9 cellular contexts compared by ENCODE assay signal in the genomic region with DNA sequence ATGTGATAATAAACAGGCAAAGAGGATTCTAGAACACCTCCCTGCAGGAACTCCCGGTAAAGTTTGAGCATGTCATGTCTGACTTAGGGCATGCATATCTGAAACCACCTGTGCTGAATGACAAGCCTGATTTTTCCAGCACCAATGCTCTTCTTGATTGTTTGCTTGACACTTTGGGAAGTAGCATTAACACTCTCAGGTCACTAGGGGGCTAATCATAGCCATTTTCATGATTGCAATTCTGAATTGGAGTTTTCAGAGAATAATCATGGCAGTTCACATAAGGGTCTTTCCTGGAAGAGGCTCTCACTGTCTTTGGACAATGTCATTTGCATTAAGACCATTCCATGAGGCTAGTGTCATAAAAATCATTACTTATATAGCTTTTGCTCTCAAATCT.
A peak's percentile ranks its signal among the peaks of the same experiment; 100 is the strongest.
DNase-seq lines count a peak whose midpoint lies in the region; FAIRE-seq and TF ChIP-seq lines count a peak whose summit lies in the region.
"Had no signal": no experiment of that assay in that cellular context is flagged by ENCODE, and none has a peak within 500 bp of the region (broad histone marks: within the 10 kb centered on the region; RNA-seq: fewer than 3 reads in every experiment).

No MANE protein-coding gene starts in this region.

- H2BK15ac ChIP-seq in H9 (ENCODE audit: low read depth, low read length) (no peak overlapping the region), neuronal stem cell (ENCODE audit: low read length) (no peak overlapping the region)

- DNase-seq in DMS53 treated with DMSO at 0.1 percent for 48 hours (lab: John Stamatoyannopoulos, UW; ENCODE audit: unreplicated experiment) (peak; percentile 6), H9 (no peak), astrocyte (ENCODE audit: low read depth) (no peak), left kidney (ENCODE audit: low read depth, low spot score) (peak; percentile 12), neuronal stem cell (ENCODE audit: low spot score) (no peak), GM12892 (ENCODE audit: insufficient read length) (no peak)
- no peak for DNase-seq in stimulated activated CD4-positive, alpha-beta T cell treated with anti-CD3 and anti-CD28 coated beads, Interleukin-2, amount 100 ng/mL, for 24 hours
- DNase-seq: NCI-H1436 treated with DMSO at 0.1 percent for 48 hours had no signal

- TF ChIP-seq CTCF in H9 (conservative IDR thresholded peaks at IDR 0.05) (peak; percentile 68), astrocyte (IDR thresholded peaks at IDR 0.05; ENCODE audit: insufficient read depth, low read depth, low read length) (peak; percentile 40)

- H3K23ac ChIP-seq in H9 (ENCODE audit: insufficient read length, low read depth, low read length) (no peak overlapping the region), neuronal stem cell (ENCODE audit: low read depth, low read length, poor library complexity) (no peak overlapping the region)

- H3K27ac ChIP-seq in H9 (ENCODE audit: insufficient read length, low read depth, low read length) (no peak overlapping the region), astrocyte (ENCODE audit: low read depth, low read length) (no peak overlapping the region), neuronal stem cell (replicated peaks; ENCODE audit: low read length) (no peak overlapping the region)

- H3K27me3 Mint-ChIP-seq in H9 (ENCODE audit: low read depth) (no peaks in the 10 kb centered on the region), astrocyte (ENCODE audit: low read depth, unreplicated experiment) (no peaks in the 10 kb centered on the region)
- H3K27me3 Mint-ChIP-seq: central memory CD8-positive, alpha-beta T cell had no signal

- no peak for TF ChIP-seq POLR2A in GM12892 (IDR thresholded peaks at IDR 0.05; ENCODE audit: low read depth, low read length)

- H2BK5ac ChIP-seq in H9 (ENCODE audit: insufficient read length, low read length) (no peak overlapping the region), neuronal stem cell (ENCODE audit: low read length) (no peak overlapping the region)

- H3K27ac Mint-ChIP-seq in H9, result no peak overlapping the region
- no peak overlapping the region for H3K27ac Mint-ChIP-seq in astrocyte (ENCODE audit: unreplicated experiment)

- H3K79me2 ChIP-seq in H9 (ENCODE audit: insufficient read depth, low read length), result no peaks in the 10 kb centered on the region; the same call in 1 of the 2 replicates
- H3K79me2 ChIP-seq in astrocyte (ENCODE audit: insufficient read depth, low read length), result no peaks in the 10 kb centered on the region

- H3K36me3 ChIP-seq in astrocyte (ENCODE audit: insufficient read depth, low read length) (no peaks in the 10 kb centered on the region), neuronal stem cell (replicated peaks in 1 of 2; ENCODE audit: control insufficient read depth in 2 of 2, insufficient read depth in 2 of 2, low read length in 2 of 2) (peaks cover 0 to 9% of the 10 kb centered on the region in 2 donors)

- H4K20me1 ChIP-seq in H9 (ENCODE audit: control insufficient read depth, insufficient read depth, insufficient read length), result no peaks in the 10 kb centered on the region
- no peaks in the 10 kb centered on the region for H4K20me1 ChIP-seq in astrocyte (ENCODE audit: insufficient read depth, low read length)

- no peak overlapping the region for H4K8ac ChIP-seq in H9 (replicated peaks; ENCODE audit: insufficient read length, low read depth, low read length)
- H4K8ac ChIP-seq in neuronal stem cell (ENCODE audit: low read depth, low read length), result no peak overlapping the region

- H3K4me1 Mint-ChIP-seq in H9, result no peaks in the 10 kb centered on the region
- H3K4me1 Mint-ChIP-seq in astrocyte (ENCODE audit: low read depth, unreplicated experiment), result peaks cover 2% of the 10 kb centered on the region
- H3K4me1 Mint-ChIP-seq: central memory CD8-positive, alpha-beta T cell had no signal

- H3K9me3 Mint-ChIP-seq in H9, result no peaks in the 10 kb centered on the region
- H3K9me3 Mint-ChIP-seq in astrocyte (ENCODE audit: unreplicated experiment), result no peaks in the 10 kb centered on the region

- FAIRE-seq in astrocyte (lab: Jason Lieb, UNC), result no peak
- no peak for FAIRE-seq in GM12892 (lab: Jason Lieb, UNC)

- H3T11ph ChIP-seq in H9 (ENCODE audit: low read length), result no peak overlapping the region

- no peaks in the 10 kb centered on the region for H3K23me2 ChIP-seq in H9 (ENCODE audit: insufficient read length, low read depth, low read length, poor library complexity, severe bottlenecking)

- WGBS in H9 (ENCODE audit: extremely low coverage, insufficient read length, low lambda C conversion rate), result no CpG with 5 or more reads among the region's 1 CpG
- WGBS in neuronal stem cell (ENCODE audit: extremely low coverage in 2 of 2, insufficient read length in 2 of 2, insufficient replicate concordance in 1 of 2), 2 donors, result no CpG with 5 or more reads among the region's 1 CpG

- H2BK12ac ChIP-seq in H9 (ENCODE audit: insufficient read length, low read depth, low read length) (no peak overlapping the region), neuronal stem cell (ENCODE audit: low read length) (no peak overlapping the region)

- H3K4me3 ChIP-seq in astrocyte (ENCODE audit: insufficient read depth, low read depth, low read length) (no peak overlapping the region), neuronal stem cell (ENCODE audit: low read length in 2 of 2) (no peak overlapping the region)

- H3K56ac ChIP-seq in H9 (ENCODE audit: insufficient read length, low read depth, low read length), result no peak overlapping the region

- no peaks in the 10 kb centered on the region for H3K36me3 Mint-ChIP-seq in H9 (ENCODE audit: insufficient read depth in 1 of 3, low read depth in 3 of 3)
- no peaks in the 10 kb centered on the region for H3K36me3 Mint-ChIP-seq in astrocyte (ENCODE audit: low read depth, unreplicated experiment)

- H2BK120ac ChIP-seq in H9 (ENCODE audit: low read depth, low read length, poor library complexity, severe bottlenecking) (no peak overlapping the region), neuronal stem cell (ENCODE audit: low read depth, low read length) (no peak overlapping the region)

- H2BK20ac ChIP-seq in H9 (ENCODE audit: low read depth, low read length, poor library complexity, severe bottlenecking), result no peak overlapping the region

- H4K5ac ChIP-seq in H9 (ENCODE audit: insufficient read length, low read depth, low read length), result no peak overlapping the region

- no peak overlapping the region for H2AK5ac ChIP-seq in H9 (ENCODE audit: insufficient read length, low read length)
- H2AK5ac ChIP-seq in neuronal stem cell (ENCODE audit: low read depth, low read length), result no peak overlapping the region

- no peak overlapping the region for H3K4me3 Mint-ChIP-seq in H9
- H3K4me3 Mint-ChIP-seq in astrocyte (ENCODE audit: unreplicated experiment), result no peak overlapping the region
- H3K4me3 Mint-ChIP-seq: central memory CD8-positive, alpha-beta T cell had no signal

- H3K18ac ChIP-seq in H9 (ENCODE audit: insufficient read length, low read depth, low read length) (no peak overlapping the region), neuronal stem cell (ENCODE audit: low read length) (no peak overlapping the region)

- H3K4ac ChIP-seq in H9 (ENCODE audit: low read depth, low read length), result no peak overlapping the region
- H3K4ac ChIP-seq in neuronal stem cell (ENCODE audit: low read length), result no peak overlapping the region

- no peaks in the 10 kb centered on the region for H3K79me1 ChIP-seq in H9 (ENCODE audit: insufficient read depth, low read depth, low read length, poor library complexity, severe bottlenecking)
- H3K79me1 ChIP-seq in neuronal stem cell (ENCODE audit: low read depth, low read length), result no peaks in the 10 kb centered on the region

- H3K27me3 ChIP-seq in H9 (ENCODE audit: insufficient read depth, low read length), result no peaks in the 10 kb centered on the region
- no peaks in the 10 kb centered on the region for H3K27me3 ChIP-seq in astrocyte (ENCODE audit: insufficient read depth, low read length)
- no peaks in the 10 kb centered on the region for H3K27me3 ChIP-seq in neuronal stem cell (ENCODE audit: control insufficient read depth in 3 of 3, insufficient read depth in 3 of 3, low read depth in 1 of 3, low read length in 3 of 3)

- H2AFZ ChIP-seq in H9 (ENCODE audit: low read length), result no peak overlapping the region
- H2AFZ ChIP-seq in astrocyte (ENCODE audit: low read depth, low read length), result no peak overlapping the region
- no peak overlapping the region for H2AFZ ChIP-seq in neuronal stem cell (ENCODE audit: low read length)

- H3K9ac ChIP-seq in H9 (ENCODE audit: extremely low read depth, insufficient read length, low read length), result no peak overlapping the region
- no peak overlapping the region for H3K9ac ChIP-seq in astrocyte (ENCODE audit: low read length)
- H3K9ac ChIP-seq in neuronal stem cell (ENCODE audit: low read depth, low read length, poor library complexity), result no peak overlapping the region

- H3K14ac ChIP-seq in H9 (ENCODE audit: insufficient read depth, low read length), result no peak overlapping the region
- H3K14ac ChIP-seq in neuronal stem cell (ENCODE audit: low read length), result no peak overlapping the region

- H4K91ac ChIP-seq in H9 (ENCODE audit: insufficient read length, low read depth, low read length) (no peak overlapping the region), neuronal stem cell (ENCODE audit: low read depth, low read length, poor library complexity) (no peak overlapping the region)

- H3K4me1 ChIP-seq in H9 (ENCODE audit: insufficient read depth, low read length), result no peaks in the 10 kb centered on the region
- no peaks in the 10 kb centered on the region for H3K4me1 ChIP-seq in astrocyte (ENCODE audit: insufficient read depth, low read length)
- H3K4me1 ChIP-seq in neuronal stem cell (ENCODE audit: control insufficient read depth in 2 of 2, insufficient read depth in 1 of 2, low read depth in 1 of 2, low read length in 2 of 2), result no peaks in the 10 kb centered on the region

- H3K9me3 ChIP-seq in H9 (ENCODE audit: control insufficient read depth, low read depth, low read length), result no peaks in the 10 kb centered on the region
- no peaks in the 10 kb centered on the region for H3K9me3 ChIP-seq in astrocyte (ENCODE audit: insufficient read depth, low read depth, low read length)
- peaks cover 0 to 2% of the 10 kb centered on the region in 2 donors for H3K9me3 ChIP-seq in neuronal stem cell (replicated peaks in 1 of 2; ENCODE audit: control insufficient read depth in 2 of 2, insufficient read depth in 1 of 2, low read depth in 1 of 2, low read length in 2 of 2)

- H3K4me2 ChIP-seq in H9 (ENCODE audit: insufficient read depth, insufficient read length, low read length) (no peak overlapping the region), astrocyte (ENCODE audit: low read length) (no peak overlapping the region), neuronal stem cell (ENCODE audit: insufficient read depth, low read length, poor library complexity, severe bottlenecking) (no peak overlapping the region)

Comparison
In these comparisons a context has a peak if more than half of its experiments do, and no peak if none do; other contexts are left out.
1. DNase-seq: peak in DMS53 treated with DMSO at 0.1 percent for 48 hours (single experiment) and left kidney (single experiment); none in H9 (single experiment), astrocyte (single experiment), neuronal stem cell (single experiment), GM12892 (single experiment) and stimulated activated CD4-positive, alpha-beta T cell treated with anti-CD3 and anti-CD28 coated beads, Interleukin-2, amount 100 ng/mL, for 24 hours (0 of 2).